Comparison of ENCODE assay signal across 24 cellular contexts in genomic region chr7:23135765-23136164, GRCh38.
"Had no signal": no experiment of that assay in that cellular context is flagged by ENCODE, and none has a peak within 500 bp of the region (broad histone marks: within the 10 kb centered on the region; RNA-seq: fewer than 3 reads in every experiment).

No MANE protein-coding gene starts in this region.

- H3K4me1 ChIP-seq: breast epithelium, Peyer's patch, SJSA1 had no signal

- H3K27me3 ChIP-seq: breast epithelium, Peyer's patch, SJSA1 had no signal

- H3K4me1 Mint-ChIP-seq: activated naive CD4-positive, alpha-beta T cell treated with anti-CD3 and anti-CD28 coated beads, Interleukin-2, amount 50 U/mL, for 24 hours had no signal

- H3K27me3 Mint-ChIP-seq: activated naive CD4-positive, alpha-beta T cell treated with anti-CD3 and anti-CD28 coated beads, Interleukin-2, amount 50 U/mL, for 24 hours had no signal

- H3K36me3 ChIP-seq: breast epithelium, SJSA1 had no signal

- H3K4me3 ChIP-seq: breast epithelium, Peyer's patch, SJSA1 had no signal

- H3K9me3 ChIP-seq: breast epithelium, Peyer's patch, SJSA1 had no signal

- ATAC-seq: activated CD8-positive, alpha-beta T cell treated with anti-CD3 and anti-CD28 coated beads, Interleukin-2, amount 10 ng/mL, durations not matched to agents 7 days and 5 days had no signal

- H3K4me3 Mint-ChIP-seq: activated CD8-positive, alpha-beta T cell treated with anti-CD3 and anti-CD28 coated beads, Interleukin-2, amount 10 ng/mL, durations not matched to agents 7 days and 5 days; activated naive CD4-positive, alpha-beta T cell treated with anti-CD3 and anti-CD28 coated beads, Interleukin-2, amount 50 U/mL, for 24 hours; T-helper 1 cell treated with Interleukin-12 subunit alpha and Interleukin-12 subunit beta and Interleukin-4 antibody, amounts not matched to agents 30 μg/mL and 1 μg/mL, for 36 hours had no signal

- H3K9me3 Mint-ChIP-seq: activated naive CD4-positive, alpha-beta T cell treated with anti-CD3 and anti-CD28 coated beads, Interleukin-2, amount 50 U/mL, for 24 hours had no signal

- H3K27ac Mint-ChIP-seq: activated CD8-positive, alpha-beta T cell treated with anti-CD3 and anti-CD28 coated beads, Interleukin-2, amount 10 ng/mL, durations not matched to agents 7 days and 5 days; activated naive CD4-positive, alpha-beta T cell treated with anti-CD3 and anti-CD28 coated beads, Interleukin-2, amount 50 U/mL, for 24 hours; T-helper 1 cell treated with Interleukin-12 subunit alpha and Interleukin-12 subunit beta and Interleukin-4 antibody, amounts not matched to agents 30 μg/mL and 1 μg/mL, for 36 hours had no signal

- H3K27ac ChIP-seq: breast epithelium, Peyer's patch, RWPE1, SJSA1 had no signal

- DNase-seq: activated CD4-positive, alpha-beta T cell treated with anti-CD3 and anti-CD28 coated beads for 48 hours; activated CD4-positive, alpha-beta T cell treated with anti-CD3 and anti-CD28 coated beads, Interleukin-2, amount 50 U/mL, for 4 hours; activated CD4-positive, CD25-positive, alpha-beta regulatory T cell treated with anti-CD3 and anti-CD28 coated beads, Interleukin-2, amount 50 U/mL, for 72 hours; activated CD8-positive, alpha-beta memory T cell treated with anti-CD3 and anti-CD28 coated beads, Interleukin-2, amount 50 U/mL, for 48 hours; activated CD8-positive, alpha-beta T cell treated with anti-CD3 and anti-CD28 coated beads, Interleukin-2, amount 10 ng/mL, durations not matched to agents 7 days and 5 days; activated naive CD4-positive, alpha-beta T cell; activated T-cell treated with anti-CD3 and anti-CD28 coated beads, Interleukin-2, amount 50 U/mL, for 1 hour; aorta; central memory CD4-positive, alpha-beta T cell; Kasumi-1; NCI-H146; NCI-H187 treated with DMSO at 0.1 percent for 48 hours; NCI-H2171 treated with DMSO at 0.1 percent for 48 hours; NCI-H226; NCI-H510A treated with DMSO at 0.1 percent for 48 hours; NCI-H69; NK-92 treated with Interleukin-12 subunit alpha and Interleukin-12 subunit beta, amount 100 ng/mL, for 24 hours; Peyer's patch; SHP77 had no signal
